Comparison of ENCODE assay signal across 8 cellular contexts in genomic region chr11:64844330-64845124, GRCh38. TPM values are rescaled to one million over a fixed set of nuclear protein-coding genes. Genes with fewer than 3 reads are reported as not detected.
DNase-seq lines count a peak whose midpoint lies in the region; ATAC-seq and TF ChIP-seq lines count a peak whose summit lies in the region.

Gene CDC42BPG (minus strand): TSS chr11:64844653. CDS start chr11:64844569, 84 bp downstream.

- intact Hi-C loops in lower leg skin (cut with DNase I; ENCODE audit: low total_unique reads): loop anchor here (5.0 kb wide), 2 partner anchors 48 to 268 kb away; partner anchors contain the start of gene TM7SF2

- peak within 1 kb of the TSS; percentile 81 to 87 for H3K9ac ChIP-seq in duodenal mucosa (ENCODE audit: low read depth in 1 of 2, low read length in 2 of 2)

- no peaks in the 10 kb centered on the region for H3K4me1 ChIP-seq in BE2C
- peaks cover 22 to 47% of the 10 kb centered on the region in 2 donors for H3K4me1 ChIP-seq in duodenal mucosa (ENCODE audit: control insufficient read depth in 1 of 2, insufficient read depth in 2 of 2, low read length in 2 of 2)

- H3K27me3 ChIP-seq in BE2C: no peaks in the 10 kb centered on the region
- H3K27me3 ChIP-seq in duodenal mucosa (ENCODE audit: control insufficient read depth in 1 of 2, insufficient read depth in 2 of 2, low read length in 2 of 2): no peaks in the 10 kb centered on the region

- TF ChIP-seq POLR2A in lower leg skin (IDR thresholded peaks at IDR 0.05): no peak

- H3K9me3 ChIP-seq in BE2C (no peaks in the 10 kb centered on the region), duodenal mucosa (ENCODE audit: control insufficient read depth in 1 of 2, low read length in 2 of 2) (no peaks in the 10 kb centered on the region)

- ATAC-seq in HG02973 (IDR thresholded peaks at IDR 0.05; ENCODE audit: unreplicated experiment): no peak

- peak; percentile 41 for TF ChIP-seq CTCF in BE2C (IDR thresholded peaks at IDR 0.05; ENCODE audit: low read depth, low read length)
- no peak for TF ChIP-seq CTCF in lower leg skin (IDR thresholded peaks at IDR 0.05)

- 1% methylated on average over 34 to 76 of the region's 96 CpGs for WGBS in lower leg skin, 2 donors

- peak; percentile 72 for DNase-seq in BE2C
- peak; percentile 61 for DNase-seq in HCEC 1CT
- peak; percentile 95 for DNase-seq in NCI-H345 (lab: John Stamatoyannopoulos, UW)
- peak; percentile 51 for DNase-seq in activated CD4-positive, alpha-beta T cell treated with anti-CD3 and anti-CD28 coated beads for 1 hour
- DNase-seq in lower leg skin (ENCODE audit: low spot score in 2 of 2): no peak
- DNase-seq in stromal cell of bone marrow (ENCODE audit: low read depth): peak; percentile 25

- no peaks in the 10 kb centered on the region for H3K36me3 ChIP-seq in BE2C
- peaks cover 0 to 12% of the 10 kb centered on the region in 2 donors for H3K36me3 ChIP-seq in duodenal mucosa (ENCODE audit: control insufficient read depth in 1 of 2, insufficient read depth in 2 of 2, low read length in 2 of 2)

- H3K4me3 ChIP-seq in BE2C (ENCODE audit: low read depth, low read length) (no peak within 1 kb of the TSS), duodenal mucosa (ENCODE audit: low read depth in 1 of 2, low read length in 2 of 2) (peak within 1 kb of the TSS; percentile 84 to 86), lower leg skin (ENCODE audit: low read depth, poor library complexity, severe bottlenecking) (peak within 1 kb of the TSS; percentile 12)

- H3K27ac ChIP-seq in duodenal mucosa (ENCODE audit: low read depth, low read length): peak within 1 kb of the TSS; percentile 75

RNA-seq across cellular contexts. Expression of gene CDC42BPG, which starts in this region (rescaled TPM):
- 0.39 TPM for polyA plus RNA-seq in BE2C (2012; ENCODE audit: insufficient read depth, insufficient read length, low read depth)
- total RNA-seq in lower leg skin: 10 to 100 TPM; 40.3 to 81.3 (median 50.1) TPM

Comparison
In these comparisons a context has a peak if more than half of its experiments do, and no peak if none do; other contexts are left out.
1. DNase-seq: peak in BE2C (single experiment), HCEC 1CT (single experiment), NCI-H345 (single experiment), activated CD4-positive, alpha-beta T cell treated with anti-CD3 and anti-CD28 coated beads for 1 hour (single experiment) and stromal cell of bone marrow (single experiment); none in lower leg skin (0 of 2).